In the genomic region with DNA sequence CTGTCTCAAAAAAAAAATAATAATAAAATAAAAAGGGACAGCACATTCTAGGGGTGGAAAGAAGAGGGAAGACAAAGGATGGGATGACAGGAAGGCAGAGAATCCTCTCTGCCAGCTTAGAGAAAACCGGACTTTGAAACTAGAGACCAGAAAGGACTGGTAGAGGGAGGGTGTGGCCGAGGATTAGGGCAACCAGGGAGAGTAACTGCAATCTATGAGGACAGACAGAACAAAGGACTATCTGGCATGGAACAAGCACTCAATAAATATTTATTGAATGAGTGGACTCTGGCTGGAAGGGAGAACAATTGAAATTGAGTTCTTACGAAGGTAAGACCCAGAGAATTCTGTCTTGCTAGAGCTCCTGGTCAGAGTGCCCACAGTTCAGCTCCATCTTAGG, we compare ENCODE assay signal across 8 cellular contexts. TPM values are rescaled to one million over a fixed set of nuclear protein-coding genes. Genes with fewer than 3 reads are reported as not detected.
DNase-seq lines count a peak whose midpoint lies in the region; ATAC-seq and TF ChIP-seq lines count a peak whose summit lies in the region.

No MANE protein-coding gene starts in this region.

- H3K4me3 Mint-ChIP-seq in mesothelial cell of epicardium = peak overlapping the region; percentile 90

- no peak for TF ChIP-seq CTCF in 22Rv1 (IDR thresholded peaks at IDR 0.05)
- no peak for TF ChIP-seq CTCF in HFF-Myc (IDR thresholded peaks at IDR 0.05; ENCODE audit: low read depth, low read length, missing control alignments)
- no peak for TF ChIP-seq CTCF in brain microvascular endothelial cell (IDR thresholded peaks at IDR 0.05; ENCODE audit: low read depth, low read length, missing control alignments)
- no peak for TF ChIP-seq CTCF in mesothelial cell of epicardium (IDR thresholded peaks at IDR 0.05; ENCODE audit: unreplicated experiment)

- in situ Hi-C loops in brain microvascular endothelial cell (cut with HindIII; ENCODE audit: low pct_ligation_motif_present, low sequenced_read_pairs) = no loop called here

- ATAC-seq in HG03342 (IDR thresholded peaks at IDR 0.05; ENCODE audit: unreplicated experiment) = no peak
- ATAC-seq in GM18868 (IDR thresholded peaks at IDR 0.05; ENCODE audit: unreplicated experiment) = no peak

- no peaks in the 10 kb centered on the region for H3K27me3 Mint-ChIP-seq in mesothelial cell of epicardium (ENCODE audit: low read depth)

- peaks cover 28% of the 10 kb centered on the region for H3K36me3 ChIP-seq in brain microvascular endothelial cell (replicated peaks)

- peaks cover 35% of the 10 kb centered on the region for H3K4me1 Mint-ChIP-seq in mesothelial cell of epicardium

- no peaks in the 10 kb centered on the region for H3K9me3 Mint-ChIP-seq in mesothelial cell of epicardium

- DNase-seq in HFF-Myc (ENCODE audit: extremely low read depth, low read depth) = no peak
- DNase-seq in brain microvascular endothelial cell = no peak
- DNase-seq in mesothelial cell of epicardium (ENCODE audit: low spot score in 2 of 2, unreplicated experiment in 2 of 2) = no peak
- DNase-seq in central memory CD4-positive, alpha-beta T cell = no peak
- no peak for DNase-seq in NCI-H2107 (lab: John Stamatoyannopoulos, UW)

- no peaks in the 10 kb centered on the region for H3K27me3 ChIP-seq in brain microvascular endothelial cell (replicated peaks)

- H3K36me3 Mint-ChIP-seq in mesothelial cell of epicardium = peaks cover 11% of the 10 kb centered on the region

- peak overlapping the region; percentile 69 for H3K27ac Mint-ChIP-seq in mesothelial cell of epicardium

- H3K4me3 ChIP-seq in HFF-Myc (replicated peaks; ENCODE audit: low read depth, low read length) = peak overlapping the region; percentile 93
- H3K4me3 ChIP-seq in brain microvascular endothelial cell (ENCODE audit: low read depth, low read length) = peak overlapping the region; percentile 85

- H3K27ac ChIP-seq in 22Rv1 (peak overlapping the region; percentile 41), brain microvascular endothelial cell (no peak overlapping the region)

RNA-seq across cellular contexts. Expression of gene GBA2, which starts 2.4 kb away (rescaled TPM):
- total RNA-seq in mesothelial cell of epicardium = 81.5 to 84.7 TPM (median 83.9 TPM) in 3 replicates

RNA-seq across cellular contexts. Expression of gene RGP1, which starts 2.5 kb away (rescaled TPM):
- 32.6 to 34.3 TPM (median 33.9 TPM) in 3 replicates for total RNA-seq in mesothelial cell of epicardium

RNA-seq across cellular contexts. Expression of gene MSMP, which starts 7.5 kb away (rescaled TPM):
- not detected in 3 replicates for total RNA-seq in mesothelial cell of epicardium

RNA-seq across cellular contexts. Expression of gene CREB3, which starts 14.1 kb away (rescaled TPM):
- 29.1 to 32.7 TPM (median 31.6 TPM) in 3 replicates for total RNA-seq in mesothelial cell of epicardium

RNA-seq across cellular contexts. Expression of gene TLN1, which starts 14.6 kb away (rescaled TPM):
- 224 to 230 TPM (median 226 TPM) in 3 replicates for total RNA-seq in mesothelial cell of epicardium
